7 cellular contexts compared by ENCODE assay signal in the genomic region with DNA sequence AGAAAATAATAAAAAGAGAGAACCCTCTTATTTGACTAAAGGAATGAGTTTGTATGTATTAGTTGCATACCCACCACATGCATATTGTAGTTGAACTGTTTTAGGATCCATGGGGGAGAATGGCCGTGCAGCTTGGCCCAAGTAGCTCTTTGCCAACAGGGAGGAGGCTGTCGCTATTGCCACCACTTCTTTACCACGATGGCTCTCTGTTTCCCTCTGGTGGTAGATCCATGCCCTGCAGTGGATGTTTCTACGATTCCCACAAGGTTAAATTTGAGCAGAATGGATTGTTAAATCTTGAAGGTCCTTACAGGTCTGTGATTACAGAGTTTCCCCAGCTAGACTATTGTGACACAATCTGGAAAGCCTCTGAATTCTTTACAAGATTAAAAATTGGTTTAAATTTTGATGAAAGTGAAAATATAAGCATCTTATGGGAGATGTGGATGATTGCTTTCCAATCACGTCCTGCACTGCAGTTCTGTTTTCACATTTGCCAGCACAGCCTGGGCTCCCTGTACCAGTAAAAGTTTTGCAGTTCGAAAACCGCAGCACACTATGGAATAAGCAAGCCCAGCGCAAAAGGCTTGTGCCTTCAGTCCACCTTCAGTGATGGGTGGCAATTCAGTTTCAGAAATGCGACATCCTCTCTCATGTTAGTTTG. TPM values are rescaled to one million over a fixed set of nuclear protein-coding genes. Genes with fewer than 3 reads are reported as not detected.
DNase-seq lines count a peak whose midpoint lies in the region; ATAC-seq and TF ChIP-seq lines count a peak whose summit lies in the region.

No MANE protein-coding gene starts in this region.

- TF ChIP-seq CTCF in GM12874 (IDR thresholded peaks at IDR 0.05; ENCODE audit: insufficient read depth, low read depth, low read length), result peak; percentile 90

- H3K36me3 Mint-ChIP-seq in central memory CD8-positive, alpha-beta T cell (ENCODE audit: insufficient read depth), result peaks cover 1% of the 10 kb centered on the region

- H3K4me3 Mint-ChIP-seq in central memory CD8-positive, alpha-beta T cell, result no peak overlapping the region

- H3K27me3 Mint-ChIP-seq in central memory CD8-positive, alpha-beta T cell, result peaks cover 26% of the 10 kb centered on the region

- H3K4me1 Mint-ChIP-seq in central memory CD8-positive, alpha-beta T cell, result no peaks in the 10 kb centered on the region

- H3K27ac Mint-ChIP-seq in central memory CD8-positive, alpha-beta T cell (ENCODE audit: low read depth), result no peak overlapping the region

- ATAC-seq in HG02885 (IDR thresholded peaks at IDR 0.05; ENCODE audit: poor library complexity, unreplicated experiment) (peak; percentile 69), left lobe of liver (peak; percentile 98)
- ATAC-seq in central memory CD8-positive, alpha-beta T cell (replicated peaks; ENCODE audit: extremely low read depth, poor library complexity, severe bottlenecking), result peak; percentile 60

- DNase-seq in NCI-H2196 treated with DMSO at 0.1 percent for 48 hours (lab: John Stamatoyannopoulos, UW; ENCODE audit: unreplicated experiment) (peak; percentile 0), left lobe of liver (ENCODE audit: low spot score) (peak; percentile 64)
- peak; percentile 49 for DNase-seq in activated CD4-positive, CD25-positive, alpha-beta regulatory T cell treated with anti-CD3 and anti-CD28 coated beads, Interleukin-2, amount 50 U/mL, for 16 hours (ENCODE audit: low read depth, low spot score)
- DNase-seq in central memory CD8-positive, alpha-beta T cell (ENCODE audit: low spot score in 2 of 2), result peak; percentile 66 to 69
- DNase-seq in stimulated activated CD4-positive, alpha-beta T cell treated with anti-CD3 and anti-CD28 coated beads, TNF-alpha, amount 100 ng/mL, for 4 hours (ENCODE audit: low read depth in 3 of 3), result peak; percentile 54 to 60 (median 57)

- no peaks in the 10 kb centered on the region for H3K9me3 Mint-ChIP-seq in central memory CD8-positive, alpha-beta T cell

RNA-seq across cellular contexts. Expression of gene FNDC1, which starts 34.4 kb away (rescaled TPM):
- 0.10 TPM for total RNA-seq in left lobe of liver

Comparison
In these comparisons a context has a peak if more than half of its experiments do, and no peak if none do; other contexts are left out.
1. Peak in every context shown above with its lines: DNase-seq and ATAC-seq.
2. DNase-seq: peak in every context shown above with its lines; median percentile 68 in central memory CD8-positive, alpha-beta T cell; 64 in left lobe of liver; 57 in stimulated activated CD4-positive, alpha-beta T cell treated with anti-CD3 and anti-CD28 coated beads, TNF-alpha, amount 100 ng/mL, for 4 hours; 49 in activated CD4-positive, CD25-positive, alpha-beta regulatory T cell treated with anti-CD3 and anti-CD28 coated beads, Interleukin-2, amount 50 U/mL, for 16 hours; 0 in NCI-H2196 treated with DMSO at 0.1 percent for 48 hours.